ENCODE assay signal across 15 cellular contexts in genomic region chr18:57843403-57843802, GRCh38. TPM values are rescaled to one million over a fixed set of nuclear protein-coding genes. Genes with fewer than 3 reads are reported as not detected.
"Had no signal": no experiment of that assay in that cellular context is flagged by ENCODE, and none has a peak within 500 bp of the region (broad histone marks: within the 10 kb centered on the region; RNA-seq: fewer than 3 reads in every experiment).

No MANE protein-coding gene starts in this region.

- ATAC-seq: activated naive CD8-positive, alpha-beta T cell treated with anti-CD3 and anti-CD28 coated beads, Interleukin-2, amount 50 U/mL, for 24 hours; pancreas had no signal

- H3K4me3 ChIP-seq: ascending aorta, dorsolateral prefrontal cortex, pancreas, testis had no signal

- H3K4me1 ChIP-seq: ascending aorta, testis had no signal

- H3K4me1 Mint-ChIP-seq: neural crest cell had no signal

- H3K27me3 ChIP-seq: ascending aorta, dorsolateral prefrontal cortex, pancreas, testis had no signal

- H3K9me3 ChIP-seq: ascending aorta, pancreas, testis had no signal

- H3K4me3 Mint-ChIP-seq: activated B cell treated with CpG ODN at 0.5 μM for 24 hours; activated CD4-positive, alpha-beta T cell treated with anti-CD3 and anti-CD28 coated beads, Interleukin-2, amount 10 ng/mL, durations not matched to agents 7 days and 5 days; activated naive CD8-positive, alpha-beta T cell treated with anti-CD3 and anti-CD28 coated beads, Interleukin-2, amount 50 U/mL, for 24 hours; neural crest cell had no signal

- H3K27me3 Mint-ChIP-seq: activated B cell treated with CpG ODN at 0.5 μM for 24 hours had no signal

- DNase-seq: activated B cell treated with CpG ODN at 0.5 μM for 24 hours; activated CD4-positive, alpha-beta T cell treated with anti-CD3 and anti-CD28 coated beads, Interleukin-2, amount 10 ng/mL, durations not matched to agents 7 days and 5 days; activated CD8-positive, alpha-beta memory T cell treated with anti-CD3 and anti-CD28 coated beads for 24 hours; activated naive CD4-positive, alpha-beta T cell treated with Interleukin-2 at 50 U/mL for 16 hours; activated naive CD8-positive, alpha-beta T cell treated with anti-CD3 and anti-CD28 coated beads, Interleukin-2, amount 50 U/mL, for 24 hours; dorsolateral prefrontal cortex; hypothalamus; kidney glomerular epithelial cell; pancreas; stimulated activated CD4-positive, alpha-beta T cell treated with anti-CD3 and anti-CD28 coated beads, Interleukin-15, amount 100 ng/mL, for 24 hours; stimulated activated CD4-positive, alpha-beta T cell treated with anti-CD3 and anti-CD28 coated beads, Interleukin-4, amount 100 ng/mL, for 24 hours; testis had no signal

- H3K27ac Mint-ChIP-seq: activated B cell treated with CpG ODN at 0.5 μM for 24 hours; activated CD4-positive, alpha-beta T cell treated with anti-CD3 and anti-CD28 coated beads, Interleukin-2, amount 10 ng/mL, durations not matched to agents 7 days and 5 days; activated naive CD8-positive, alpha-beta T cell treated with anti-CD3 and anti-CD28 coated beads, Interleukin-2, amount 50 U/mL, for 24 hours; stimulated activated naive CD8-positive, alpha-beta T cell treated with anti-CD3 and anti-CD28 coated beads, Interleukin-15, Interleukin-2, amounts not matched to agents 100 ng/mL and 50 ng/mL, for 24 hours had no signal

- H3K27ac ChIP-seq: ascending aorta, dorsolateral prefrontal cortex, pancreas, testis had no signal

- H3K36me3 ChIP-seq: ascending aorta, pancreas had no signal

- H3K9me3 Mint-ChIP-seq: activated B cell treated with CpG ODN at 0.5 μM for 24 hours; activated CD4-positive, alpha-beta T cell treated with anti-CD3 and anti-CD28 coated beads, Interleukin-2, amount 10 ng/mL, durations not matched to agents 7 days and 5 days; activated naive CD8-positive, alpha-beta T cell treated with anti-CD3 and anti-CD28 coated beads, Interleukin-2, amount 50 U/mL, for 24 hours; neural crest cell; stimulated activated naive CD8-positive, alpha-beta T cell treated with anti-CD3 and anti-CD28 coated beads, Interleukin-15, Interleukin-2, amounts not matched to agents 100 ng/mL and 50 ng/mL, for 24 hours had no signal

RNA-seq across cellular contexts. Expression of gene ATP8B1, which starts 40.3 kb away (rescaled TPM):
- total RNA-seq: activated CD4-positive, alpha-beta T cell treated with anti-CD3 and anti-CD28 coated beads, Interleukin-2, amount 10 ng/mL, durations not matched to agents 7 days and 5 days had no signal
